ENCODE assay signal across 8 cellular contexts in the genomic region with DNA sequence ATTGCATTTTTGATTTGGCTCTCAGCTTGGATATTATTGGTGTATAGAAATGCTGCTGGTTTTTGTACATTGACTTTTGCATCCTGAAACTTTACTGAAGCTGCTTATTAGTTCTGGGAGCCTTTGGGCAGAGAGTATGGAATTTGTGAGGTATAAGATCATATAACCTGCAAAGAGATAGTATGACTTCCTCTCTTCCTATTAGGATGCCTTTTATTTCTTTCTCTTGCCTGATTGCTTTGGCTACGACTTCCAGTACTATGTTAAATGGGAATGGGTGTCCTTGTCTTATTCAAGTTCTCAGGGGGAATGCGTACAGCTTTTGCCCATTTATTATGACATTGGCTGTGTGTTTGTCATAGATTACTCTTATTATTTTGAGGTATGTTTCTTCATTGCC.
"Had no signal": no experiment of that assay in that cellular context is flagged by ENCODE, and none has a peak within 500 bp of the region (broad histone marks: within the 10 kb centered on the region; RNA-seq: fewer than 3 reads in every experiment).

No MANE protein-coding gene starts in this region.

- H3K9ac ChIP-seq: GM23248 had no signal

- FAIRE-seq: K562 had no signal

- H3K4me3 ChIP-seq: GM23248, HAP-1, K562 had no signal

- H3K4me1 ChIP-seq: HAP-1 had no signal

- DNase-seq: GM23248, GOT3, H7, IMR-90, KG1 had no signal

- H2AFZ ChIP-seq: GM23248 had no signal

- ATAC-seq: HCT116, K562 had no signal

- H3K27ac ChIP-seq: GM23248 had no signal
